In the genomic region with DNA sequence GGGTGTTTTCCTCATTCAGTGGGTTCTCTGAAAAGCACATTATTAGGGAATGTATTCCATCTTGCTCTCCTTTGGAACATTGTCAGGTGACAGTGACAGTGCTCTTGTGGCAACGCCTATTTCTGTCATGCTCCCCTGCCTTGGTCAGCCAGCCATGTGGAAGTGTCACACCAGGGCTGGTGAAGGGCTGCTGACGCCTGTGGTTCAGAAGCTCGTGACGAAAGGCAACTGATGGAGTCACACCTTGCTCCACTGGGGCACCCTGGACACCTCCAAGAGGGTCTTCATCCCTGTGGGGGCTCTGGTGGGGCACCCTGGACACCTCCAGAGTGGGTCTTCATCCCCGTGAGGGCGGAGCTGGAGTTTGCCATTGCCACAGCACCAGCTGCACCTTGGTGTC, we compare ENCODE assay signal across 10 cellular contexts.
DNase-seq lines count a peak whose midpoint lies in the region; ATAC-seq and TF ChIP-seq lines count a peak whose summit lies in the region.
"Had no signal": no experiment of that assay in that cellular context is flagged by ENCODE, and none has a peak within 500 bp of the region (broad histone marks: within the 10 kb centered on the region; RNA-seq: fewer than 3 reads in every experiment).

No MANE protein-coding gene starts in this region.

- no peaks in the 10 kb centered on the region for H3K27me3 Mint-ChIP-seq in activated naive CD8-positive, alpha-beta T cell treated with anti-CD3 and anti-CD28 coated beads for 36 hours
- no peaks in the 10 kb centered on the region for H3K27me3 Mint-ChIP-seq in WTC11 (ENCODE audit: low read depth)

- POLR2A ChIA-PET in WTC11 (lab: Charles Lee) = no interaction called here

- H3K27ac Mint-ChIP-seq in activated naive CD8-positive, alpha-beta T cell treated with anti-CD3 and anti-CD28 coated beads for 36 hours = peak overlapping the region; percentile 52
- H3K27ac Mint-ChIP-seq in WTC11 = no peak overlapping the region

- peaks cover 5 to 54% (median 46%) of the 10 kb centered on the region in 4 donors for H3K36me3 ChIP-seq in stomach

- ATAC-seq in HG02943 (IDR thresholded peaks at IDR 0.05; ENCODE audit: low read depth, unreplicated experiment) (peak; percentile 53), WTC11 (no peak)
- ATAC-seq in stimulated activated naive CD8-positive, alpha-beta T cell treated with anti-CD3 and anti-CD28 coated beads, Interleukin-15, Interleukin-2, amounts not matched to agents 100 U/mL and 50 U/mL, for 24 hours = peak; percentile 11

- no peak for TF ChIP-seq POLR2A in stomach (IDR thresholded peaks at IDR 0.05)

- no peaks in the 10 kb centered on the region for H3K9me3 Mint-ChIP-seq in activated naive CD8-positive, alpha-beta T cell treated with anti-CD3 and anti-CD28 coated beads for 36 hours
- no peaks in the 10 kb centered on the region for H3K9me3 Mint-ChIP-seq in WTC11
- H3K9me3 Mint-ChIP-seq: neural crest cell; T-helper 1 cell treated with Interleukin-12 subunit alpha and Interleukin-12 subunit beta and Interleukin-4 antibody, amounts not matched to agents 30 μg/mL and 1 μg/mL, for 36 hours had no signal

- peaks cover 84% of the 10 kb centered on the region for H3K4me1 Mint-ChIP-seq in activated naive CD8-positive, alpha-beta T cell treated with anti-CD3 and anti-CD28 coated beads for 36 hours
- peaks cover 22% of the 10 kb centered on the region for H3K4me1 Mint-ChIP-seq in WTC11
- H3K4me1 Mint-ChIP-seq: neural crest cell had no signal

- TF ChIP-seq CTCF in stomach (IDR thresholded peaks at IDR 0.05) (no peak), WTC11 (IDR thresholded peaks at IDR 0.05) (no peak)

- no peak for TF ChIP-seq EP300 in stomach (IDR thresholded peaks at IDR 0.05)

- H3K36me3 Mint-ChIP-seq in activated naive CD8-positive, alpha-beta T cell treated with anti-CD3 and anti-CD28 coated beads for 36 hours = peaks cover 66% of the 10 kb centered on the region
- peaks cover 22% of the 10 kb centered on the region; the same call in 1 of the 2 replicates for H3K36me3 Mint-ChIP-seq in WTC11

- peaks cover 0 to 3% (median 0%) of the 10 kb centered on the region in 4 donors for H3K4me1 ChIP-seq in stomach

- no peaks in the 10 kb centered on the region for H3K9me3 ChIP-seq in stomach

- no peak overlapping the region for H3K4me3 Mint-ChIP-seq in activated naive CD8-positive, alpha-beta T cell treated with anti-CD3 and anti-CD28 coated beads for 36 hours
- no peak overlapping the region for H3K4me3 Mint-ChIP-seq in WTC11
- H3K4me3 Mint-ChIP-seq: neural crest cell had no signal

- no peaks in the 10 kb centered on the region for H3K27me3 ChIP-seq in stomach

- no peak overlapping the region for H3K4me3 ChIP-seq in stomach

- peak overlapping the region in 2 of 5 donors; percentile 15 to 16 for H3K27ac ChIP-seq in stomach

- CTCF ChIA-PET in WTC11 (lab: Charles Lee) = interaction anchor here (1.0 to 1.5 kb wide), 3 partner anchors 9 to 201 kb away, joined by 3 to 9 read pairs (median 3); no protein-coding TSS in a partner anchor

- DNase-seq in activated CD4-positive, alpha-beta T cell treated with anti-CD3 and anti-CD28 coated beads for 1 hour = peak; percentile 7
- no peak for DNase-seq in activated CD4-positive, alpha-beta T cell treated with anti-CD3 and anti-CD28 coated beads for 4 hours
- no peak for DNase-seq in activated naive CD8-positive, alpha-beta T cell treated with anti-CD3 and anti-CD28 coated beads for 36 hours
- DNase-seq in stimulated activated naive CD8-positive, alpha-beta T cell treated with anti-CD3 and anti-CD28 coated beads, Interleukin-15, Interleukin-2, amounts not matched to agents 100 U/mL and 50 U/mL, for 24 hours = peak; percentile 44
- DNase-seq in stimulated activated naive CD4-positive, alpha-beta T cell treated with Interleukin-2 at 50 U/mL for 16 hours (lab: John Stamatoyannopoulos, UW) = no peak
- DNase-seq in stomach (no peak), WTC11 (ENCODE audit: low spot score) (no peak)

- intact Hi-C loops in stomach (cut with DNase I; ENCODE audit: low total_unique reads) = no loop called here

- WGBS in stomach, 5 donors = 90 to 97% (median 94%) methylated on average over 3 to 6 of the region's 6 CpGs

TF ChIP-seq in WTC11, 78 proteins besides CTCF, POLR2A, EP300 and RAD21:
- TF ChIP-seq JAZF1 (CRISPR knock-in tag; IDR thresholded peaks at IDR 0.05) (no peak), TCF7 (CRISPR knock-in tag; IDR thresholded peaks at IDR 0.05; ENCODE audit: low read depth) (no peak), SMAD4 (CRISPR knock-in tag; IDR thresholded peaks at IDR 0.05) (no peak), ZNF396 (CRISPR knock-in tag; IDR thresholded peaks at IDR 0.05; ENCODE audit: borderline replicate concordance) (no peak), ZNF263 (CRISPR knock-in tag; IDR thresholded peaks at IDR 0.05; ENCODE audit: low read depth) (no peak), FOXK1 (CRISPR knock-in tag; IDR thresholded peaks at IDR 0.05) (no peak), ATF1 (CRISPR knock-in tag; IDR thresholded peaks at IDR 0.05) (no peak), SP1 (CRISPR knock-in tag; conservative IDR thresholded peaks at IDR 0.05) (no peak), ZNF512 (CRISPR knock-in tag; IDR thresholded peaks at IDR 0.05; ENCODE audit: borderline replicate concordance) (no peak), NFE2L1 (CRISPR knock-in tag; IDR thresholded peaks at IDR 0.05) (no peak), CBFB (CRISPR knock-in tag; IDR thresholded peaks at IDR 0.05; ENCODE audit: low read depth) (no peak), TEAD1 (CRISPR knock-in tag; IDR thresholded peaks at IDR 0.05) (no peak)
- TF ChIP-seq, protein P1, sequence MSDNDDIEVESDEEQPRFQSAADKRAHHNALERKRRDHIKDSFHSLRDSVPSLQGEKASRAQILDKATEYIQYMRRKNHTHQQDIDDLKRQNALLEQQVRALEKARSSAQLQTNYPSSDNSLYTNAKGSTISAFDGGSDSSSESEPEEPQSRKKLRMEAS (CRISPR knock-in tag; IDR thresholded peaks at IDR 0.05) = no peak
TF ChIP-seq in WTC11: peak in this region for 0.

Comparison
In these comparisons a context has a peak if more than half of its experiments do, and no peak if none do; other contexts are left out.
1. DNase-seq: peak in activated CD4-positive, alpha-beta T cell treated with anti-CD3 and anti-CD28 coated beads for 1 hour (single experiment) and stimulated activated naive CD8-positive, alpha-beta T cell treated with anti-CD3 and anti-CD28 coated beads, Interleukin-15, Interleukin-2, amounts not matched to agents 100 U/mL and 50 U/mL, for 24 hours (single experiment); none in activated CD4-positive, alpha-beta T cell treated with anti-CD3 and anti-CD28 coated beads for 4 hours (0 of 2), activated naive CD8-positive, alpha-beta T cell treated with anti-CD3 and anti-CD28 coated beads for 36 hours (single experiment), stimulated activated naive CD4-positive, alpha-beta T cell treated with Interleukin-2 at 50 U/mL for 16 hours (single experiment), stomach (single experiment) and WTC11 (single experiment).